In genomic region chr6:111478749-111479148, GRCh38 we compare ENCODE assay signal across 8 cellular contexts. TPM values are rescaled to one million over a fixed set of nuclear protein-coding genes. Genes with fewer than 3 reads are reported as not detected.
DNase-seq lines count a peak whose midpoint lies in the region; ATAC-seq and TF ChIP-seq lines count a peak whose summit lies in the region.

No MANE protein-coding gene starts in this region.

- no peak for DNase-seq in DND-41
- peak; percentile 49 for DNase-seq in NCI-H460 (ENCODE audit: extremely low read depth, low read depth)
- DNase-seq in central memory CD4-positive, alpha-beta T cell, result peak; percentile 37
- no peak for DNase-seq in DMS153 treated with DMSO at 0.1 percent for 48 hours (lab: John Stamatoyannopoulos, UW; ENCODE audit: unreplicated experiment)
- DNase-seq in NCI-H1436 (lab: John Stamatoyannopoulos, UW), result no peak

- ATAC-seq in DND-41 (ENCODE audit: insufficient read depth, low read depth) (peak; percentile 41), GM21825 (IDR thresholded peaks at IDR 0.05; ENCODE audit: unreplicated experiment) (peak; percentile 22), HG03045 (IDR thresholded peaks at IDR 0.05; ENCODE audit: unreplicated experiment) (no peak)

- peak overlapping the region; percentile 6; the same call in 1 of the 2 replicates for H3K9ac ChIP-seq in DND-41 (ENCODE audit: low read depth, low read length)

- peaks cover 27% of the 10 kb centered on the region; the same call in 1 of the 2 replicates for H4K20me1 ChIP-seq in DND-41 (ENCODE audit: insufficient read depth, low read length)

- H3K9me3 ChIP-seq in DND-41 (ENCODE audit: insufficient read depth, low read length, severe bottlenecking) (no peaks in the 10 kb centered on the region), mesodermal cell (ENCODE audit: control insufficient read depth, low read length) (no peaks in the 10 kb centered on the region)

- H3K79me2 ChIP-seq in DND-41 (ENCODE audit: insufficient read depth, low read length), result peaks cover 98% of the 10 kb centered on the region

- H3K4me1 ChIP-seq in DND-41 (ENCODE audit: insufficient read depth, low read length), result peaks cover 57% of the 10 kb centered on the region
- peaks cover 11% of the 10 kb centered on the region for H3K4me1 ChIP-seq in mesodermal cell (ENCODE audit: control insufficient read depth, insufficient read depth, low read length, poor library complexity, severe bottlenecking)

- peak overlapping the region; percentile 71 for H3K4me2 ChIP-seq in DND-41 (ENCODE audit: insufficient read depth, low read length)

- no peak overlapping the region for H2AFZ ChIP-seq in DND-41 (ENCODE audit: low read depth, low read length)

- H3K36me3 ChIP-seq in DND-41 (ENCODE audit: insufficient read depth, low read length) (peaks cover 6% of the 10 kb centered on the region), mesodermal cell (ENCODE audit: control insufficient read depth, insufficient read depth, low read length) (no peaks in the 10 kb centered on the region)

- H3K4me3 ChIP-seq in DND-41 (ENCODE audit: low read depth in 1 of 2, low read length in 2 of 2) (peak overlapping the region in 1 of 2 experiments; percentile 24; a peak in 1 of 4 replicates), mesodermal cell (ENCODE audit: extremely low read depth, insufficient read depth, low read length, poor library complexity, severe bottlenecking) (no peak overlapping the region)

- no CpG with 5 or more reads among the region's 1 CpG for WGBS in mesodermal cell (ENCODE audit: insufficient coverage in 2 of 2), 2 experiments

- H3K27me3 ChIP-seq in DND-41 (ENCODE audit: insufficient read depth, low read length, poor library complexity), result no peaks in the 10 kb centered on the region

- H3K27ac ChIP-seq in DND-41 (ENCODE audit: low read length) (peak overlapping the region; percentile 28), mesodermal cell (ENCODE audit: low read depth, low read length, severe bottlenecking) (peak overlapping the region; percentile 54)

- TF ChIP-seq CTCF in DND-41 (IDR thresholded peaks at IDR 0.05; ENCODE audit: borderline replicate concordance, extremely low read depth, low read length, poor library complexity, severe bottlenecking), result peak; percentile 76

RNA-seq across cellular contexts. Expression of gene REV3L, which starts 4.3 kb away (rescaled TPM):
- total RNA-seq in NCI-H460 (2014; rRNA removed; shearing (Covaris generic)), result 10.1 and 11.3 TPM in 2 replicates
- polyA plus RNA-seq in NCI-H460 (2014; cell fraction: nucleus; rRNA removed), result 14.7 and 17.6 TPM in 2 replicates
- polyA plus RNA-seq in mesodermal cell (2013, experiment 1 of 2), result 7.4 TPM
- polyA plus RNA-seq in mesodermal cell (2013, experiment 2 of 2), result 7.8 TPM

Comparison
In these comparisons a context has a peak if more than half of its experiments do, and no peak if none do; other contexts are left out.
1. DNase-seq: peak in NCI-H460 (single experiment) and central memory CD4-positive, alpha-beta T cell (single experiment); none in DND-41 (single experiment), DMS153 treated with DMSO at 0.1 percent for 48 hours (single experiment) and NCI-H1436 (single experiment).